8 cellular contexts compared by ENCODE assay signal in the genomic region with DNA sequence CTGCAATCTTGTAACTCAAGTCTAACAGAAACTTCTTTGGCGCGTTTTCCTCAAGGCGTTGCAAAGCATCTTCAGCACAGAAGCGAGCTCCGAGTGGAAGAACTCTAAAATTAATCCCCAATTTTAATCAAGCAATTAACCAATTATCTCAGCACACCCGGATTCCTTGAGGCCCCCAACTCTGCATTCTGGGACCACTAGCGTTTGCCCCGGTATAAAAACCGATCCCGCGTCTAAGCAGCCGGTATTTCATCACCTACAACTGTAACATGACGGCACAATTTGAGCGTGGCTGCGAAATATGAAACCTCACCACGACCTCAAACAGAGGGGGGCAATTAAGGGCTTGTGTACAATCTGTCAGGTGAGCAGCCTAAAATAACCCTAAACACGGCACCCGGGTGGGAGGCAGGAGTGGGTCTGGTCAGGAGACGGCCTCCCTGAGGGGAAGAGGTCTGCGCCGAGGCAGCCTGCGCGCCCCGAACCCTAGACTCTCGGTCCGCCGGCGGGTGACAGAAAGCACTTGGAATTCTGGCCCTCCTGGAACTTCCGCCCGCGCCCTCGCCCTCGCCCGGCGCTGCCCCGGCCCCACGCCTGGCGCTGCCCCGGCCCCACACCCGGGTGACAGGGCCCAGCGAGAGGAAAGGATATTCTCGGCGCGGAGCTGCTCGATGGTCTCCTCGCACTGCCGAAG. TPM values are rescaled to one million over a fixed set of nuclear protein-coding genes. Genes with fewer than 3 reads are reported as not detected.
A peak's percentile ranks its signal among the peaks of the same experiment; 100 is the strongest.
DNase-seq lines count a peak whose midpoint lies in the region; ATAC-seq, FAIRE-seq and TF ChIP-seq lines count a peak whose summit lies in the region.

No MANE protein-coding gene starts in this region.

- H3K4me3 ChIP-seq in breast epithelium, result peak overlapping the region; percentile 89 to 97 (median 95)

- TF ChIP-seq POLR2A in GM12891 (IDR thresholded peaks at IDR 0.05; ENCODE audit: low read depth, low read length) (no peak), breast epithelium (IDR thresholded peaks at IDR 0.05) (no peak)

- no peaks in the 10 kb centered on the region for H3K9me3 ChIP-seq in breast epithelium

- H3K4me1 ChIP-seq in breast epithelium, result peaks cover 0 to 13% of the 10 kb centered on the region in 2 donors

- no peak for TF ChIP-seq CTCF in breast epithelium (IDR thresholded peaks at IDR 0.05)

- H3K36me3 ChIP-seq in breast epithelium, result peaks cover 3% of the 10 kb centered on the region

- no peaks in the 10 kb centered on the region for H3K27me3 ChIP-seq in breast epithelium

- DNase-seq in GM12891 (ENCODE audit: insufficient read length, low spot score) (peak; percentile 29), NCI-H1436 (lab: John Stamatoyannopoulos, UW) (peak; percentile 70), T-helper 9 cell (peak; percentile 14), breast epithelium (ENCODE audit: low spot score in 2 of 2) (peak; percentile 53 to 67), inferior parietal cortex (ENCODE audit: extremely low spot score) (peak; percentile 32)
- peak; percentile 55 for DNase-seq in stimulated activated CD4-positive, alpha-beta T cell treated with anti-CD3 and anti-CD28 coated beads, Interleukin-15, amount 100 ng/mL, for 24 hours

- intact Hi-C loops in breast epithelium (cut with DNase I; ENCODE audit: low total_unique reads), result loop anchor here (5.0 to 10.0 kb wide), 2 partner anchors 105 to 1033 kb away; no protein-coding TSS in a partner anchor

- ATAC-seq in HG02798 (IDR thresholded peaks at IDR 0.05; ENCODE audit: poor library complexity, unreplicated experiment), result peak; percentile 17
- no peak for ATAC-seq in GM18519 (IDR thresholded peaks at IDR 0.05; ENCODE audit: low FRiP score, unreplicated experiment)

- FAIRE-seq in GM12891 (lab: Jason Lieb, UNC), result peak; percentile 76

- H3K27ac ChIP-seq in breast epithelium, result peak overlapping the region; percentile 98 to 100

TF ChIP-seq in GM12891, 5 proteins besides CTCF, POLR2A, EP300 and RAD21:
- TF ChIP-seq POLR2AphosphoS5 (IDR thresholded peaks at IDR 0.05; ENCODE audit: low read depth, low read length) (no peak), TAF1 (IDR thresholded peaks at IDR 0.05; ENCODE audit: low read depth, low read length) (no peak), POU2F2 (IDR thresholded peaks at IDR 0.05; ENCODE audit: low read depth, low read length) (no peak), SPI1 (IDR thresholded peaks at IDR 0.05; ENCODE audit: low read depth, low read length) (no peak), PAX5 (IDR thresholded peaks at IDR 0.05; ENCODE audit: insufficient read depth, low read length, severe bottlenecking) (no peak)

RNA-seq across cellular contexts. Expression of gene ZCCHC8, which starts 0.6 kb away (rescaled TPM):
- 14.0 TPM for polyA plus RNA-seq in GM12891 (2012; ENCODE audit: low read depth, missing spikeins)
- 10 to 100 TPM; 16.8 to 42.0 (median 30.8) TPM for total RNA-seq in breast epithelium

RNA-seq across cellular contexts. Expression of gene RSRC2, which starts 26.6 kb away (rescaled TPM):
- 69.1 TPM for polyA plus RNA-seq in GM12891 (2012; ENCODE audit: low read depth, missing spikeins)
- 100 to 1,000 TPM in 2 of 3 donors, 10 to 100 TPM in 1; 85.5 to 122 (median 112) TPM for total RNA-seq in breast epithelium

RNA-seq across cellular contexts. Expression of gene KNTC1, which starts 26.9 kb away (rescaled TPM):
- 26.2 TPM for polyA plus RNA-seq in GM12891 (2012; ENCODE audit: low read depth, missing spikeins)
- 10 to 100 TPM; 15.5 to 36.0 (median 18.0) TPM for total RNA-seq in breast epithelium

Comparison
In these comparisons a context has a peak if more than half of its experiments do, and no peak if none do; other contexts are left out.
1. DNase-seq: peak in every context shown above with its lines; median percentile 70 in NCI-H1436; 60 in breast epithelium; 55 in stimulated activated CD4-positive, alpha-beta T cell treated with anti-CD3 and anti-CD28 coated beads, Interleukin-15, amount 100 ng/mL, for 24 hours; 32 in inferior parietal cortex; 29 in GM12891; 14 in T-helper 9 cell.